Comparison of ENCODE assay signal across 20 cellular contexts in the genomic region with DNA sequence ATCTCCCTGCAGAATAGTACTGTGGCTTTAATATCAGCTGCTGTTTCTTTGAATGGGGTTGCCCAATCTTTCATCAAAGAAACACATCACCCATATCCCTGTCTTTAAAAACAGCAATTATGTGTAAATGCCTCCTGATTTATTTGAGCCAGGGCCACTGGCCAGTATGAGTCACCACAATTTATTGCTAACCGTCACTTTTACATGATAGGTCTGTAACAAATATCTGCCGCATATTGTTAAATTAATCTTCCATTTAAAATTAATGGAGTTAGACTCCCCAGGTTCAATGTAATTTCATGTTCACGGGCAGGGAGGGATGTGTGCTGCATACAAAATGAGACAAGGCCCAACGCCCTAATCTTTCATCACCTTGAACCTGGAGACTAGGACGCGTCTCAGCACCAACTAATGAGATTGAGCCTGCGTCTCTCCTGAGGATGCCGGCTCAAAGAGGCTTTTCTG.
DNase-seq lines count a peak whose midpoint lies in the region; ATAC-seq and TF ChIP-seq lines count a peak whose summit lies in the region.
"Had no signal": no experiment of that assay in that cellular context is flagged by ENCODE, and none has a peak within 500 bp of the region (broad histone marks: within the 10 kb centered on the region; RNA-seq: fewer than 3 reads in every experiment).

No MANE protein-coding gene starts in this region.

- no peak overlapping the region for H3K27ac ChIP-seq in HEK293 (ENCODE audit: extremely low read depth, low read depth, low read length)
- H3K27ac ChIP-seq: sigmoid colon, vagina had no signal

- H3K9me3 Mint-ChIP-seq in activated CD4-positive, alpha-beta T cell treated with anti-CD3 and anti-CD28 coated beads, Interleukin-2, amount 10 ng/mL, durations not matched to agents 7 days and 5 days = no peaks in the 10 kb centered on the region
- no peaks in the 10 kb centered on the region for H3K9me3 Mint-ChIP-seq in chondrocyte (ENCODE audit: low read depth)
- H3K9me3 Mint-ChIP-seq: effector memory CD8-positive, alpha-beta T cell; immature natural killer cell; stimulated activated effector memory CD8-positive, alpha-beta T cell treated with anti-CD3 and anti-CD28 coated beads, Interleukin-12 subunit alpha, Interleukin-12 subunit beta, amount 100 ng/mL, for 72 hours had no signal

- no peaks in the 10 kb centered on the region for H3K4me1 Mint-ChIP-seq in activated CD4-positive, alpha-beta T cell treated with anti-CD3 and anti-CD28 coated beads, Interleukin-2, amount 10 ng/mL, durations not matched to agents 7 days and 5 days
- H3K4me1 Mint-ChIP-seq in chondrocyte (ENCODE audit: low read depth) = no peaks in the 10 kb centered on the region
- H3K4me1 Mint-ChIP-seq: activated naive CD4-positive, alpha-beta T cell treated with anti-CD3 and anti-CD28 coated beads, Interleukin-2, amount 50 U/mL, for 24 hours; immature natural killer cell; stimulated activated effector memory CD8-positive, alpha-beta T cell treated with anti-CD3 and anti-CD28 coated beads, Interleukin-12 subunit alpha, Interleukin-12 subunit beta, amount 100 ng/mL, for 72 hours had no signal

- DNase-seq in AG08395 (ENCODE audit: low spot score) (peak; percentile 7), NCI-H82 treated with DMSO at 0.1 percent for 48 hours (lab: John Stamatoyannopoulos, UW; ENCODE audit: unreplicated experiment) (peak; percentile 80), fibroblast of the aortic adventitia (ENCODE audit: low read depth) (peak; percentile 10), chondrocyte (ENCODE audit: low spot score) (no peak), mucosa of descending colon (no peak)
- no peak for DNase-seq in activated CD4-positive, alpha-beta T cell treated with anti-CD3 and anti-CD28 coated beads, Interleukin-2, amount 10 ng/mL, durations not matched to agents 7 days and 5 days
- DNase-seq: activated CD4-positive, CD25-positive, alpha-beta regulatory T cell; caudate nucleus; effector memory CD8-positive, alpha-beta T cell; immature natural killer cell; mesendoderm; MM.1S; NCI-H226; sigmoid colon had no signal

- H3K36me3 ChIP-seq in HEK293 (ENCODE audit: control insufficient read depth in 2 of 2, insufficient read depth in 1 of 2, low read length in 2 of 2) (no peaks in the 10 kb centered on the region), mucosa of descending colon (ENCODE audit: low read depth) (no peaks in the 10 kb centered on the region)
- H3K36me3 ChIP-seq: sigmoid colon, vagina had no signal

- H3K4me3 Mint-ChIP-seq in activated CD4-positive, alpha-beta T cell treated with anti-CD3 and anti-CD28 coated beads, Interleukin-2, amount 10 ng/mL, durations not matched to agents 7 days and 5 days = no peak overlapping the region
- H3K4me3 Mint-ChIP-seq in chondrocyte (ENCODE audit: unreplicated experiment) = no peak overlapping the region
- H3K4me3 Mint-ChIP-seq: activated naive CD4-positive, alpha-beta T cell treated with anti-CD3 and anti-CD28 coated beads, Interleukin-2, amount 50 U/mL, for 24 hours; effector memory CD8-positive, alpha-beta T cell; immature natural killer cell; stimulated activated effector memory CD8-positive, alpha-beta T cell treated with anti-CD3 and anti-CD28 coated beads, Interleukin-12 subunit alpha, Interleukin-12 subunit beta, amount 100 ng/mL, for 72 hours had no signal

- H3K27ac Mint-ChIP-seq in activated CD4-positive, alpha-beta T cell treated with anti-CD3 and anti-CD28 coated beads, Interleukin-2, amount 10 ng/mL, durations not matched to agents 7 days and 5 days = no peak overlapping the region
- H3K27ac Mint-ChIP-seq in chondrocyte (ENCODE audit: unreplicated experiment) = no peak overlapping the region
- H3K27ac Mint-ChIP-seq: activated naive CD4-positive, alpha-beta T cell treated with anti-CD3 and anti-CD28 coated beads, Interleukin-2, amount 50 U/mL, for 24 hours; effector memory CD8-positive, alpha-beta T cell; immature natural killer cell; stimulated activated effector memory CD8-positive, alpha-beta T cell treated with anti-CD3 and anti-CD28 coated beads, Interleukin-12 subunit alpha, Interleukin-12 subunit beta, amount 100 ng/mL, for 72 hours had no signal

- H3K4me1 ChIP-seq in HEK293 (ENCODE audit: control insufficient read depth, insufficient read depth, low read length) = no peaks in the 10 kb centered on the region
- no peaks in the 10 kb centered on the region for H3K4me1 ChIP-seq in mucosa of descending colon (ENCODE audit: low read depth)
- H3K4me1 ChIP-seq: sigmoid colon had no signal

- POLR2A ChIA-PET in HEK293 (lab: Yijun Ruan, JAX) = no interaction called here
- POLR2A ChIA-PET in activated CD4-positive, alpha-beta T cell treated with anti-CD3 and anti-CD28 coated beads, Interleukin-2, amount 10 ng/mL, durations not matched to agents 7 days and 5 days (lab: Charles Lee) = no interaction called here

- CTCF ChIA-PET in HEK293 (lab: Yijun Ruan, JAX) = no interaction called here
- CTCF ChIA-PET in activated CD4-positive, alpha-beta T cell treated with anti-CD3 and anti-CD28 coated beads, Interleukin-2, amount 10 ng/mL, durations not matched to agents 7 days and 5 days (lab: Charles Lee) = no interaction called here

- no peaks in the 10 kb centered on the region for H3K27me3 Mint-ChIP-seq in activated CD4-positive, alpha-beta T cell treated with anti-CD3 and anti-CD28 coated beads, Interleukin-2, amount 10 ng/mL, durations not matched to agents 7 days and 5 days
- no peaks in the 10 kb centered on the region for H3K27me3 Mint-ChIP-seq in chondrocyte (ENCODE audit: low read depth)
- H3K27me3 Mint-ChIP-seq: activated naive CD4-positive, alpha-beta T cell treated with anti-CD3 and anti-CD28 coated beads, Interleukin-2, amount 50 U/mL, for 24 hours had no signal

- H3K36me3 Mint-ChIP-seq in activated CD4-positive, alpha-beta T cell treated with anti-CD3 and anti-CD28 coated beads, Interleukin-2, amount 10 ng/mL, durations not matched to agents 7 days and 5 days (ENCODE audit: low read depth) = no peaks in the 10 kb centered on the region
- no peaks in the 10 kb centered on the region for H3K36me3 Mint-ChIP-seq in chondrocyte (ENCODE audit: low read depth)
- H3K36me3 Mint-ChIP-seq: activated naive CD4-positive, alpha-beta T cell treated with anti-CD3 and anti-CD28 coated beads, Interleukin-2, amount 50 U/mL, for 24 hours; immature natural killer cell; stimulated activated effector memory CD8-positive, alpha-beta T cell treated with anti-CD3 and anti-CD28 coated beads, Interleukin-12 subunit alpha, Interleukin-12 subunit beta, amount 100 ng/mL, for 72 hours had no signal

- ATAC-seq in mucosa of descending colon (no peak), GM18861 (IDR thresholded peaks at IDR 0.05; ENCODE audit: unreplicated experiment) (no peak)
- ATAC-seq: effector memory CD8-positive, alpha-beta T cell; Panc1; stimulated activated effector memory CD8-positive, alpha-beta T cell treated with anti-CD3 and anti-CD28 coated beads, Interleukin-12 subunit alpha, Interleukin-12 subunit beta, amount 100 ng/mL, for 72 hours had no signal

- H3K9me3 ChIP-seq in HEK293 (ENCODE audit: control insufficient read depth, insufficient read depth, low read depth, low read length) (no peaks in the 10 kb centered on the region), mucosa of descending colon (no peaks in the 10 kb centered on the region)
- H3K9me3 ChIP-seq: sigmoid colon, vagina had no signal

- TF ChIP-seq CTCF in HEK293 (tag by site-specific recombination; IDR thresholded peaks at IDR 0.05) (no peak), fibroblast of the aortic adventitia (IDR thresholded peaks at IDR 0.05; ENCODE audit: insufficient read depth, low read length) (no peak), chondrocyte (IDR thresholded peaks at IDR 0.05) (no peak), mucosa of descending colon (IDR thresholded peaks at IDR 0.05) (no peak)

- no peak overlapping the region for H3K4me3 ChIP-seq in HEK293 (ENCODE audit: low read depth, low read length)
- H3K4me3 ChIP-seq in fibroblast of the aortic adventitia (ENCODE audit: low read depth, low read length) = no peak overlapping the region
- no peak overlapping the region for H3K4me3 ChIP-seq in mucosa of descending colon
- H3K4me3 ChIP-seq: sigmoid colon, vagina had no signal

- intact Hi-C loops in mucosa of descending colon (cut with DNase I, micrococcal nuclease) = no loop called here

TF ChIP-seq in HEK293, 187 proteins besides CTCF, POLR2A, EP300 and RAD21 (continues in another document):
- TF ChIP-seq KLF9 (tag by site-specific recombination; IDR thresholded peaks at IDR 0.05; ENCODE audit: low read depth) (no peak), ZNF362 (tag by site-specific recombination; IDR thresholded peaks at IDR 0.05) (0 out of 2 replicates have a peak, but pooled peaks have one; percentile 28), ZNF341 (tag by site-specific recombination; IDR thresholded peaks at IDR 0.05; ENCODE audit: low read depth) (no peak), HOXD13 (CRISPR knock-in tag; IDR thresholded peaks at IDR 0.05; ENCODE audit: borderline replicate concordance) (0 out of 2 replicates have a peak, but pooled peaks have one; percentile 28), ZNF138 (tag by site-specific recombination; IDR thresholded peaks at IDR 0.05; ENCODE audit: borderline replicate concordance) (no peak), ZNF404 (tag by site-specific recombination; IDR thresholded peaks at IDR 0.05) (no peak), EGR2 (tag by site-specific recombination; IDR thresholded peaks at IDR 0.05; ENCODE audit: low read depth) (no peak)
- TF ChIP-seq, protein P1, sequence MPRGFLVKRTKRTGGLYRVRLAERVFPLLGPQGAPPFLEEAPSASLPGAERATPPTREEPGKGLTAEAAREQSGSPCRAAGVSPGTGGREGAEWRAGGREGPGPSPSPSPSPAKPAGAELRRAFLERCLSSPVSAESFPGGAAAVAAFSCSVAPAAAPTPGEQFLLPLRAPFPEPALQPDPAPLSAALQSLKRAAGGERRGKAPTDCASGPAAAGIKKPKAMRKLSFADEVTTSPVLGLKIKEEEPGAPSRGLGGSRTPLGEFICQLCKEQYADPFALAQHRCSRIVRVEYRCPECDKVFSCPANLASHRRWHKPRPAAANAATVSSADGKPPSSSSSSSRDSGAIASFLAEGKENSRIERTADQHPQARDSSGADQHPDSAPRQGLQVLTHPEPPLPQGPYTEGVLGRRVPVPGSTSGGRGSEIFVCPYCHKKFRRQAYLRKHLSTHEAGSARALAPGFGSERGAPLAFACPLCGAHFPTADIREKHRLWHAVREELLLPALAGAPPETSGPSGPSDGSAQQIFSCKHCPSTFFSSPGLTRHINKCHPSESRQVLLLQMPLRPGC (tag by site-specific recombination; IDR thresholded peaks at IDR 0.05) = 0 out of 2 replicates have a peak, but pooled peaks have one; percentile 27

Comparison
In these comparisons a context has a peak if more than half of its experiments do, and no peak if none do; other contexts are left out.
1. DNase-seq: peak in AG08395 (single experiment), NCI-H82 treated with DMSO at 0.1 percent for 48 hours (single experiment) and fibroblast of the aortic adventitia (single experiment); none in activated CD4-positive, alpha-beta T cell treated with anti-CD3 and anti-CD28 coated beads, Interleukin-2, amount 10 ng/mL, durations not matched to agents 7 days and 5 days (single experiment), chondrocyte (single experiment) and mucosa of descending colon (0 of 3).